Comparison of ENCODE assay signal across 35 cellular contexts in the genomic region with DNA sequence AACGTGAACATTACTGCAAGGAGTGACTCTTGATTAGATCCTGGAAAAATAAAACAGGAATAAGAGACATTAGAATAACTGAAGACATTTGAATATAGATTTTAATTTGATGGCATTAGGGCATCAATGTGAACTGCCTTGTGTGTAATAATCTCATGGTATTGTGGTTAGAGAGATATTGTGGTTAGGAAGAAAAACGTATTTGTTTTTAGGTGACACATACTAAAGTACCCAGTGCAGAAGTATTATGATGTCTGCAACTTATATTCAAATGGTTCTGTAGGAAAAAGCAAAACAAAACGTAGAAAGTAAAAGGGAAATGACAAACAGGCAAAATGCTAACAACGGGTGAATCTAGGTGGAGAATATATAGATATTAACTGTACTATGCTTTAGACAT.
"Had no signal": no experiment of that assay in that cellular context is flagged by ENCODE, and none has a peak within 500 bp of the region (broad histone marks: within the 10 kb centered on the region; RNA-seq: fewer than 3 reads in every experiment).

No MANE protein-coding gene starts in this region.

- ATAC-seq: activated CD8-positive, alpha-beta T cell treated with anti-CD3 and anti-CD28 coated beads for 36 hours; body of pancreas; K562; Panc1 had no signal

- H3K36me3 Mint-ChIP-seq: activated naive CD4-positive, alpha-beta T cell treated with anti-CD3 and anti-CD28 coated beads, Interleukin-2, amount 50 U/mL, for 24 hours; activated naive CD8-positive, alpha-beta T cell treated with anti-CD3 and anti-CD28 coated beads, Interleukin-2, amount 10 ng/mL, durations not matched to agents 7 days and 5 days had no signal

- H3K4me3 Mint-ChIP-seq: activated CD4-positive, alpha-beta T cell treated with anti-CD3 and anti-CD28 coated beads, Interleukin-2, amount 10 ng/mL, durations not matched to agents 24 days and 14 days; activated CD8-positive, alpha-beta T cell treated with anti-CD3 and anti-CD28 coated beads for 36 hours; activated naive CD4-positive, alpha-beta T cell treated with anti-CD3 and anti-CD28 coated beads, Interleukin-2, amount 50 U/mL, for 24 hours; activated naive CD8-positive, alpha-beta T cell treated with anti-CD3 and anti-CD28 coated beads, Interleukin-2, amount 10 ng/mL, durations not matched to agents 7 days and 5 days; activated T-cell treated with anti-CD3 and anti-CD28 coated beads, Interleukin-2, amount 50 U/mL, for 24 hours; T-helper 1 cell treated with Interleukin-12 subunit alpha and Interleukin-12 subunit beta and Interleukin-4 antibody, amounts not matched to agents 30 μg/mL and 1 μg/mL, for 36 hours; T-helper 2 cell treated with Interferon-gamma antibody and Interleukin-4, amounts not matched to agents 5 μg/mL and 100 μg/mL, for 36 hours had no signal

- FAIRE-seq: astrocyte, K562, TTC549 had no signal

- H3K27ac Mint-ChIP-seq: activated CD4-positive, alpha-beta T cell treated with anti-CD3 and anti-CD28 coated beads, Interleukin-2, amount 10 ng/mL, durations not matched to agents 24 days and 14 days; activated CD8-positive, alpha-beta T cell treated with anti-CD3 and anti-CD28 coated beads for 36 hours; activated naive CD4-positive, alpha-beta T cell treated with anti-CD3 and anti-CD28 coated beads, Interleukin-2, amount 50 U/mL, for 24 hours; activated naive CD8-positive, alpha-beta T cell treated with anti-CD3 and anti-CD28 coated beads, Interleukin-2, amount 10 ng/mL, durations not matched to agents 7 days and 5 days; activated T-cell treated with anti-CD3 and anti-CD28 coated beads, Interleukin-2, amount 50 U/mL, for 24 hours; activated T-helper 2 cell treated with anti-CD3 and anti-CD28 coated beads, Interferon-gamma antibody, Interleukin-2, Interleukin-4, amounts not matched to agents 10 μg/mL and 5 μg/mL and 100 μg/mL, durations not matched to agents 14 hours and 24 hours and 36 hours; T-helper 1 cell treated with Interleukin-12 subunit alpha and Interleukin-12 subunit beta and Interleukin-4 antibody, amounts not matched to agents 30 μg/mL and 1 μg/mL, for 36 hours; T-helper 2 cell treated with Interferon-gamma antibody and Interleukin-4, amounts not matched to agents 5 μg/mL and 100 μg/mL, for 36 hours had no signal

- H3K4me1 Mint-ChIP-seq: activated CD4-positive, alpha-beta T cell treated with anti-CD3 and anti-CD28 coated beads, Interleukin-2, amount 10 ng/mL, durations not matched to agents 24 days and 14 days had no signal

- H3K4me2 ChIP-seq: SK-N-SH had no signal

- H3K27ac ChIP-seq: body of pancreas, breast epithelium, SJSA1 had no signal

- DNase-seq: activated CD4-positive, alpha-beta T cell treated with anti-CD3 and anti-CD28 coated beads, Interleukin-2, amount 10 ng/mL, durations not matched to agents 24 days and 14 days; activated CD4-positive, alpha-beta T cell treated with anti-CD3 and anti-CD28 coated beads, Interleukin-2, amount 50 U/mL, for 4 hours; activated CD8-positive, alpha-beta T cell treated with anti-CD3 and anti-CD28 coated beads for 36 hours; activated gamma-delta T cell; activated naive CD4-positive, alpha-beta T cell treated with Interleukin-2 at 50 U/mL for 16 hours; activated naive CD8-positive, alpha-beta T cell treated with anti-CD3 and anti-CD28 coated beads, Interleukin-2, amount 10 ng/mL, durations not matched to agents 7 days and 5 days; activated T-cell treated with anti-CD3 and anti-CD28 coated beads, Interleukin-2, amount 50 U/mL, for 24 hours; body of pancreas; caudate nucleus; cerebellar nuclear complex; MG63; NCI-H1048; NCI-H1105 treated with DMSO at 0.1 percent for 48 hours; NCI-H1436; NCI-H1694; NCI-H1930; NCI-H2081 treated with DMSO at 0.1 percent for 48 hours; NCI-H226; NCI-H446 treated with DMSO at 0.1 percent for 48 hours; NCI-H524; NCI-H748 treated with DMSO at 0.1 percent for 48 hours; NK-92 treated with Interleukin-12 subunit alpha and Interleukin-12 subunit beta, amount 100 ng/mL, for 24 hours; RPMI8226; SHP77 treated with DMSO at 0.1 percent for 48 hours; SK-N-SH had no signal

- H3K4me3 ChIP-seq: body of pancreas, breast epithelium, K562, MG63, SJSA1 had no signal

- H3K4me1 ChIP-seq: body of pancreas, breast epithelium had no signal

- H3K9ac ChIP-seq: SK-N-SH had no signal

- H3K9me3 Mint-ChIP-seq: activated CD4-positive, alpha-beta T cell treated with anti-CD3 and anti-CD28 coated beads, Interleukin-2, amount 10 ng/mL, durations not matched to agents 24 days and 14 days; activated CD8-positive, alpha-beta T cell treated with anti-CD3 and anti-CD28 coated beads for 36 hours; activated naive CD4-positive, alpha-beta T cell treated with anti-CD3 and anti-CD28 coated beads, Interleukin-2, amount 50 U/mL, for 24 hours; activated naive CD8-positive, alpha-beta T cell treated with anti-CD3 and anti-CD28 coated beads, Interleukin-2, amount 10 ng/mL, durations not matched to agents 7 days and 5 days; activated T-cell treated with anti-CD3 and anti-CD28 coated beads, Interleukin-2, amount 50 U/mL, for 24 hours; activated T-helper 2 cell treated with anti-CD3 and anti-CD28 coated beads, Interferon-gamma antibody, Interleukin-2, Interleukin-4, amounts not matched to agents 10 μg/mL and 5 μg/mL and 100 μg/mL, durations not matched to agents 14 hours and 24 hours and 36 hours; T-helper 1 cell treated with Interleukin-12 subunit alpha and Interleukin-12 subunit beta and Interleukin-4 antibody, amounts not matched to agents 30 μg/mL and 1 μg/mL, for 36 hours; T-helper 2 cell treated with Interferon-gamma antibody and Interleukin-4, amounts not matched to agents 5 μg/mL and 100 μg/mL, for 36 hours had no signal

- H3K36me3 ChIP-seq: breast epithelium, MG63, SJSA1 had no signal

- H3K27me3 Mint-ChIP-seq: activated CD8-positive, alpha-beta T cell treated with anti-CD3 and anti-CD28 coated beads for 36 hours; activated naive CD4-positive, alpha-beta T cell treated with anti-CD3 and anti-CD28 coated beads, Interleukin-2, amount 50 U/mL, for 24 hours; activated T-cell treated with anti-CD3 and anti-CD28 coated beads, Interleukin-2, amount 50 U/mL, for 24 hours had no signal

- H3K9me3 ChIP-seq: body of pancreas, breast epithelium, MG63, SJSA1, SK-N-SH had no signal

- H3K27me3 ChIP-seq: body of pancreas, breast epithelium, MG63, SJSA1 had no signal
